ENCODE assay signal across 9 cellular contexts in the genomic region with DNA sequence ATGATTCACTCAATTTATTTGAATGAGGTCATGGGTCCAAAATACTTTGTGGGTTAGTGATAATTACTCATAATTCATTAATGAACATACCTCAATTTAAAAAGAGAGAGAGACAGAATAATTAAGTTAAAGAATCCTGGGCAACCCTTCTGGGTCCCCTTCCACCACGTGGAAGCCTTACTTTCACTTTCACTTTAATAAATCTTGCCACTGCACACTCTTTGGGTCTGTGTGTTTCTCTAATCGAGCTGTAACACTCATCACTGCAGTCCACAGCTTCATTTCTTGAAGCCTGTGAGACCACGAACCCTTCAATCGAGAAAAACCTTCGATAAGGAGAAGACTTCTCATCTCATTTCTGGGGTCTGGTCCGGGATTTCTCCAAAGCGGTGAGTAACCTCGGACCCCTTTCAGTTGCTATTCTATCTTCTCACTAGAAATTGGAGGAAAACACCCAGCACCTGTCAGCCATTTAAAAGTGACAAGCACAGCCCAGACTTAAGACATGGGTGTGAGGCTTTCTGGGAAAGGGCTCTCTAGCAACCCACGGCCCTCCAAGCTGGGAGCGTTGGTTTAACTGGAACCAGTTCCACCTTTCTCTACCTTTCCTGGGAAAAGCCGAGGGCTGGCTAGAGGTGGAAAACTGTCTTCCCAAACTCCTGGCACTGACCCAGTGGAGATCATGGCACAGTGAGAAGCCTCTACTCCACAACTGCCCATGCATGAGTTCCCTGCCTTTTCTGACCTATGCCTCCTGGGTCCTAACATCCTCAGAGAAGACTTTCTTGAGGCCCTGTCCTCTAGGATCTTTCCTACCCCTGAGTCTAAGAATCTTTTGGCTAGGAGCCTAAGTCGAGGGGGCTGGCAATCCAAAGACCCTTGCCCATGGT.
DNase-seq lines count a peak whose midpoint lies in the region; ATAC-seq, FAIRE-seq and TF ChIP-seq lines count a peak whose summit lies in the region.
"Had no signal": no experiment of that assay in that cellular context is flagged by ENCODE, and none has a peak within 500 bp of the region (broad histone marks: within the 10 kb centered on the region; RNA-seq: fewer than 3 reads in every experiment).

No MANE protein-coding gene starts in this region.

- H3K9me3 ChIP-seq in keratinocyte (ENCODE audit: control insufficient read depth, low read depth, low read length) (peaks cover 2% of the 10 kb centered on the region), upper lobe of right lung (no peaks in the 10 kb centered on the region), testis (no peaks in the 10 kb centered on the region)

- H3K27ac ChIP-seq in keratinocyte (ENCODE audit: control insufficient read depth, insufficient read depth, low read length) = no peak overlapping the region
- no peak overlapping the region for H3K27ac ChIP-seq in upper lobe of right lung
- no peak overlapping the region for H3K27ac ChIP-seq in testis

- H3K36me3 ChIP-seq in keratinocyte (ENCODE audit: control insufficient read depth in 2 of 2, extremely low read depth in 1 of 2, insufficient read depth in 2 of 2, low read length in 2 of 2) (no peaks in the 10 kb centered on the region), upper lobe of right lung (no peaks in the 10 kb centered on the region), testis (ENCODE audit: low read depth, missing control alignments) (no peaks in the 10 kb centered on the region)

- H3K27ac Mint-ChIP-seq in activated CD4-positive, alpha-beta memory T cell treated with anti-CD3 and anti-CD28 coated beads for 36 hours = peak overlapping the region; percentile 42
- H3K27ac Mint-ChIP-seq in glutamatergic neuron (ENCODE audit: unreplicated experiment) = no peak overlapping the region

- WGBS in testis, 2 donors = 79 to 80% methylated on average over 12 of the region's 12 CpGs

- intact Hi-C loops in activated CD4-positive, alpha-beta memory T cell treated with anti-CD3 and anti-CD28 coated beads for 36 hours (cut with micrococcal nuclease) = no loop called here
- intact Hi-C loops in upper lobe of right lung (cut with DNase I) = no loop called here
- intact Hi-C loops in testis (cut with DNase I; ENCODE audit: low total_unique reads) = no loop called here
- intact Hi-C loops in posterior cingulate gyrus (cut with DNase I) = no loop called here

- CTCF ChIA-PET in activated CD4-positive, alpha-beta memory T cell treated with anti-CD3 and anti-CD28 coated beads for 36 hours (lab: Charles Lee) = interaction anchor here (2.0 kb wide), 1 partner anchor 31 kb away, joined by 8 read pairs; no protein-coding TSS in a partner anchor

- H3K27me3 Mint-ChIP-seq in activated CD4-positive, alpha-beta memory T cell treated with anti-CD3 and anti-CD28 coated beads for 36 hours = no peaks in the 10 kb centered on the region
- H3K27me3 Mint-ChIP-seq in glutamatergic neuron (ENCODE audit: unreplicated experiment) = peaks cover 2% of the 10 kb centered on the region

- no peaks in the 10 kb centered on the region for H3K79me2 ChIP-seq in keratinocyte (ENCODE audit: control insufficient read depth, insufficient read depth, low read length)

- H4K20me1 ChIP-seq in keratinocyte (ENCODE audit: control insufficient read depth, extremely low read depth, insufficient read depth, low read length) = no peaks in the 10 kb centered on the region

- H3K4me3 ChIP-seq in keratinocyte (ENCODE audit: control insufficient read depth in 2 of 3, extremely low read depth in 1 of 3, insufficient read depth in 2 of 3, low read depth in 1 of 3, low read length in 3 of 3) (no peak overlapping the region), upper lobe of right lung (peak overlapping the region; percentile 43), testis (no peak overlapping the region)

- POLR2A ChIA-PET in activated CD4-positive, alpha-beta memory T cell treated with anti-CD3 and anti-CD28 coated beads for 36 hours (lab: Charles Lee) = no interaction called here

- peak; percentile 37 for ATAC-seq in upper lobe of right lung

- peaks cover 12% of the 10 kb centered on the region for H3K36me3 Mint-ChIP-seq in activated CD4-positive, alpha-beta memory T cell treated with anti-CD3 and anti-CD28 coated beads for 36 hours
- H3K36me3 Mint-ChIP-seq in glutamatergic neuron (ENCODE audit: unreplicated experiment) = no peaks in the 10 kb centered on the region

- peaks cover 13% of the 10 kb centered on the region for H3K4me1 ChIP-seq in keratinocyte (ENCODE audit: control insufficient read depth, extremely low read depth, insufficient read depth, low read length)
- H3K4me1 ChIP-seq in upper lobe of right lung = no peaks in the 10 kb centered on the region
- H3K4me1 ChIP-seq in testis = no peaks in the 10 kb centered on the region

- peak overlapping the region; percentile 60 for H3K4me2 ChIP-seq in keratinocyte (ENCODE audit: control insufficient read depth, extremely low read depth, insufficient read depth, low read depth, low read length)

- peaks cover 23% of the 10 kb centered on the region for H3K9me3 Mint-ChIP-seq in activated CD4-positive, alpha-beta memory T cell treated with anti-CD3 and anti-CD28 coated beads for 36 hours
- H3K9me3 Mint-ChIP-seq in glutamatergic neuron (ENCODE audit: unreplicated experiment) = peaks cover 3% of the 10 kb centered on the region

- dilution Hi-C loops in keratinocyte (cut with MboI; ENCODE audit: extremely low pct_ligation_motif_present, low sequenced_read_pairs) = no loop called here

- no peaks in the 10 kb centered on the region for H3K9me1 ChIP-seq in keratinocyte (ENCODE audit: control insufficient read depth, extremely low read depth, insufficient read depth, low read length)

- TF ChIP-seq CTCF in keratinocyte (optimal IDR thresholded peaks at IDR 0.05 in 1 of 3, IDR thresholded peaks at IDR 0.05 in 1 of 3, conservative IDR thresholded peaks at IDR 0.05 in 1 of 3; ENCODE audit: extremely low read depth in 1 of 3, insufficient read depth in 2 of 3, low read length in 3 of 3) (no peak), upper lobe of right lung (IDR thresholded peaks at IDR 0.05) (no peak), glutamatergic neuron (IDR thresholded peaks at IDR 0.05; ENCODE audit: partially characterized antibody, unreplicated experiment) (no peak), testis (IDR thresholded peaks at IDR 0.05) (no peak)

- FAIRE-seq in keratinocyte (lab: Jason Lieb, UNC) = no peak

- peaks cover 35% of the 10 kb centered on the region for H3K4me1 Mint-ChIP-seq in activated CD4-positive, alpha-beta memory T cell treated with anti-CD3 and anti-CD28 coated beads for 36 hours (ENCODE audit: low read depth)
- no peaks in the 10 kb centered on the region for H3K4me1 Mint-ChIP-seq in glutamatergic neuron (ENCODE audit: low read depth, unreplicated experiment)

- peak overlapping the region; percentile 44 for H3K4me3 Mint-ChIP-seq in activated CD4-positive, alpha-beta memory T cell treated with anti-CD3 and anti-CD28 coated beads for 36 hours
- H3K4me3 Mint-ChIP-seq in glutamatergic neuron (ENCODE audit: unreplicated experiment) = no peak overlapping the region

- peak overlapping the region; percentile 54 for H2AFZ ChIP-seq in keratinocyte (ENCODE audit: control insufficient read depth, low read length)

- H3K27me3 ChIP-seq in keratinocyte (ENCODE audit: control insufficient read depth, extremely low read depth, insufficient read depth, low read length) (no peaks in the 10 kb centered on the region), upper lobe of right lung (no peaks in the 10 kb centered on the region), testis (no peaks in the 10 kb centered on the region)

- DNase-seq in stimulated activated CD4-positive, alpha-beta T cell treated with anti-CD3 and anti-CD28 coated beads, Interleukin-4, amount 100 ng/mL, for 24 hours = peak; percentile 11
- DNase-seq in stimulated activated CD4-positive, alpha-beta T cell treated with anti-CD3 and anti-CD28 coated beads, Interleukin-15, amount 100 ng/mL, for 24 hours = no peak
- DNase-seq in activated CD4-positive, alpha-beta memory T cell treated with anti-CD3 and anti-CD28 coated beads for 36 hours = no peak
- DNase-seq in keratinocyte (ENCODE audit: low read depth, low spot score) = no peak
- DNase-seq in upper lobe of right lung = no peak
- DNase-seq in glutamatergic neuron = no peak
- no peak for DNase-seq in testis
- DNase-seq in posterior cingulate gyrus = no peak
- DNase-seq: head of caudate nucleus had no signal

- no peak overlapping the region for H3K9ac ChIP-seq in keratinocyte (ENCODE audit: control insufficient read depth, extremely low read depth, insufficient read depth, low read length)

- TF ChIP-seq POLR2A in testis (IDR thresholded peaks at IDR 0.05) = no peak
